12 cellular contexts compared by ENCODE assay signal in genomic region chr17:65359016-65359415, GRCh38.
DNase-seq lines count a peak whose midpoint lies in the region; ATAC-seq, FAIRE-seq and TF ChIP-seq lines count a peak whose summit lies in the region.
"Had no signal": no experiment of that assay in that cellular context is flagged by ENCODE, and none has a peak within 500 bp of the region (broad histone marks: within the 10 kb centered on the region; RNA-seq: fewer than 3 reads in every experiment).

No MANE protein-coding gene starts in this region.

- H3K36me3 Mint-ChIP-seq in MCF 10A (ENCODE audit: insufficient read depth, unreplicated experiment) = no peaks in the 10 kb centered on the region
- no peaks in the 10 kb centered on the region for H3K36me3 Mint-ChIP-seq in activated T-cell treated with anti-CD3 and anti-CD28 coated beads, Interleukin-2, amount 50 U/mL, for 4 hours (ENCODE audit: insufficient read depth)

- POLR2A ChIA-PET in MCF 10A (lab: Yijun Ruan, JAX) (interaction anchor here (0.6 kb wide), 1 partner anchor 165 kb away, joined by 3 read pairs; no protein-coding TSS in a partner anchor), OCI-LY7 (lab: Charles Lee) (interaction anchor here (0.7 kb wide), 1 partner anchor 112 kb away, joined by 3 read pairs; no protein-coding TSS in a partner anchor)

- H3K36me3 ChIP-seq in breast epithelium (no peaks in the 10 kb centered on the region), OCI-LY7 (ENCODE audit: insufficient read depth, low read length) (no peaks in the 10 kb centered on the region), MM.1S (replicated peaks; ENCODE audit: insufficient read depth, low read length) (no peaks in the 10 kb centered on the region)

- intact Hi-C loops in MCF 10A (cut with micrococcal nuclease) (no loop called here), breast epithelium (cut with DNase I; ENCODE audit: low total_unique reads) (no loop called here), OCI-LY7 (cut with micrococcal nuclease; ENCODE audit: unreplicated experiment) (no loop called here)

- H3K27ac ChIP-seq in breast epithelium (no peak overlapping the region), OCI-LY7 (ENCODE audit: low read depth, low read length, poor library complexity, severe bottlenecking) (no peak overlapping the region), MM.1S (ENCODE audit: low read length) (no peak overlapping the region)

- H3K27me3 ChIP-seq in breast epithelium (no peaks in the 10 kb centered on the region), MM.1S (replicated peaks; ENCODE audit: insufficient read depth, low read length) (no peaks in the 10 kb centered on the region)

- H4K20me1 ChIP-seq in OCI-LY7 (ENCODE audit: insufficient read depth, low read length) = no peaks in the 10 kb centered on the region
- H4K20me1 ChIP-seq in MM.1S (ENCODE audit: insufficient read depth, low read length) = no peaks in the 10 kb centered on the region

- H3F3A ChIP-seq in MM.1S (ENCODE audit: insufficient read depth, low read length) = no peaks in the 10 kb centered on the region

- DNase-seq in MCF 10A (ENCODE audit: unreplicated experiment) (peak; percentile 87), breast epithelium (ENCODE audit: low spot score in 2 of 2) (no peak), islet precursor cell (peak; percentile 97), urothelium cell line (ENCODE audit: low spot score) (peak; percentile 89), OCI-LY7 (ENCODE audit: low spot score) (no peak), MM.1S (no peak)
- DNase-seq in activated T-cell treated with anti-CD3 and anti-CD28 coated beads, Interleukin-2, amount 50 U/mL, for 4 hours = no peak
- DNase-seq: activated gamma-delta T cell treated with Interleukin-2 at 50 U/mL for 16 hours, MV-4-11, occipital lobe, substantia nigra had no signal

- H3K4me1 ChIP-seq in breast epithelium (no peaks in the 10 kb centered on the region), OCI-LY7 (ENCODE audit: insufficient read depth, low read length, poor library complexity, severe bottlenecking) (no peaks in the 10 kb centered on the region), MM.1S (ENCODE audit: low read length) (no peaks in the 10 kb centered on the region)

- H3K9me3 Mint-ChIP-seq in MCF 10A (ENCODE audit: unreplicated experiment) = no peaks in the 10 kb centered on the region
- H3K9me3 Mint-ChIP-seq in activated T-cell treated with anti-CD3 and anti-CD28 coated beads, Interleukin-2, amount 50 U/mL, for 4 hours = no peaks in the 10 kb centered on the region

- no peaks in the 10 kb centered on the region for H3K27me3 Mint-ChIP-seq in MCF 10A (ENCODE audit: insufficient read depth, unreplicated experiment)
- no peaks in the 10 kb centered on the region for H3K27me3 Mint-ChIP-seq in activated T-cell treated with anti-CD3 and anti-CD28 coated beads, Interleukin-2, amount 50 U/mL, for 4 hours (ENCODE audit: low read depth)

- H3K79me2 ChIP-seq in OCI-LY7 (ENCODE audit: insufficient read depth, low read depth, low read length) (no peaks in the 10 kb centered on the region), MM.1S (ENCODE audit: low read length) (no peaks in the 10 kb centered on the region)

- CTCF ChIA-PET in MCF 10A (lab: Yijun Ruan, JAX) = no interaction called here
- CTCF ChIA-PET in OCI-LY7 (lab: Charles Lee; ENCODE audit: unreplicated experiment) = no interaction called here

- peak; percentile 76 for FAIRE-seq in urothelium cell line (lab: Jason Lieb, UNC)

- TF ChIP-seq POLR2A in breast epithelium (IDR thresholded peaks at IDR 0.05) = no peak

- no peak overlapping the region for H2AFZ ChIP-seq in OCI-LY7 (ENCODE audit: low read length)
- no peak overlapping the region for H2AFZ ChIP-seq in MM.1S (ENCODE audit: low read length)

- H3K4me3 ChIP-seq in breast epithelium (no peak overlapping the region), OCI-LY7 (ENCODE audit: low read depth, low read length, poor library complexity, severe bottlenecking) (no peak overlapping the region), MM.1S (ENCODE audit: low read length) (no peak overlapping the region)

- no peak overlapping the region for H3K4me2 ChIP-seq in OCI-LY7 (ENCODE audit: low read length)
- no peak overlapping the region for H3K4me2 ChIP-seq in MM.1S (ENCODE audit: low read depth, low read length)

- no TSS peak for BruUV-seq in MCF 10A (replicated peaks; lab: Mats Ljungman, UMichigan)
- BruUV-seq in OCI-LY7 (replicated peaks; lab: Mats Ljungman, UMichigan) = no TSS peak

- no peak overlapping the region for H3K4me3 Mint-ChIP-seq in MCF 10A (ENCODE audit: unreplicated experiment)
- H3K4me3 Mint-ChIP-seq in activated T-cell treated with anti-CD3 and anti-CD28 coated beads, Interleukin-2, amount 50 U/mL, for 4 hours = no peak overlapping the region

- ATAC-seq in activated T-cell treated with anti-CD3 and anti-CD28 coated beads, Interleukin-2, amount 50 U/mL, for 4 hours = peak; percentile 97
- no peak for ATAC-seq in GM21360 (IDR thresholded peaks at IDR 0.05; ENCODE audit: unreplicated experiment)

- TF ChIP-seq CTCF in MCF 10A (IDR thresholded peaks at IDR 0.05; ENCODE audit: unreplicated experiment) (no peak), breast epithelium (IDR thresholded peaks at IDR 0.05) (no peak), OCI-LY7 (conservative IDR thresholded peaks at IDR 0.05; ENCODE audit: low read length) (no peak), MM.1S (IDR thresholded peaks at IDR 0.05; ENCODE audit: low read length) (no peak)

- H3K9me3 ChIP-seq in breast epithelium (no peaks in the 10 kb centered on the region), OCI-LY7 (ENCODE audit: low read length) (no peaks in the 10 kb centered on the region), MM.1S (replicated peaks; ENCODE audit: insufficient read depth, low read length) (no peaks in the 10 kb centered on the region)

- no peak overlapping the region for H3K27ac Mint-ChIP-seq in MCF 10A (ENCODE audit: low read depth, unreplicated experiment)

- H3K9ac ChIP-seq in MM.1S (ENCODE audit: low read length) = no peak overlapping the region

- H3K4me1 Mint-ChIP-seq in MCF 10A (ENCODE audit: insufficient read depth, unreplicated experiment) = peaks cover 14% of the 10 kb centered on the region
- H3K4me1 Mint-ChIP-seq in activated T-cell treated with anti-CD3 and anti-CD28 coated beads, Interleukin-2, amount 50 U/mL, for 4 hours (ENCODE audit: low read depth) = peaks cover 15% of the 10 kb centered on the region

- H3K9me2 ChIP-seq in OCI-LY7 (ENCODE audit: insufficient read depth, low read length) (no peaks in the 10 kb centered on the region), MM.1S (replicated peaks; ENCODE audit: insufficient read depth, low read length) (no peaks in the 10 kb centered on the region)

Comparison
In these comparisons a context has a peak if more than half of its experiments do, and no peak if none do; other contexts are left out.
1. DNase-seq: peak in MCF 10A (single experiment), islet precursor cell (single experiment) and urothelium cell line (single experiment); none in breast epithelium (0 of 2), activated T-cell treated with anti-CD3 and anti-CD28 coated beads, Interleukin-2, amount 50 U/mL, for 4 hours (single experiment), OCI-LY7 (single experiment) and MM.1S (single experiment).